Comparison of ENCODE assay signal across 1 cellular context in genomic region chr3:10299175-10299574, GRCh38.
A peak's percentile ranks its signal among the peaks of the same experiment; 100 is the strongest.
TF ChIP-seq lines count a peak whose summit lies in the region.

No MANE protein-coding gene starts in this region.

TF ChIP-seq in GM12878, 131 proteins besides CTCF, POLR2A, EP300 and RAD21:
- TF ChIP-seq YY1 (IDR thresholded peaks at IDR 0.05; ENCODE audit: low read depth, low read length), result 0 out of 2 replicates have a peak, but pooled peaks have one; percentile 12
- TF ChIP-seq EZH2 (IDR thresholded peaks at IDR 0.05; ENCODE audit: borderline replicate concordance, control insufficient read depth, low read depth, low read length), result no peak
